In the genomic region with DNA sequence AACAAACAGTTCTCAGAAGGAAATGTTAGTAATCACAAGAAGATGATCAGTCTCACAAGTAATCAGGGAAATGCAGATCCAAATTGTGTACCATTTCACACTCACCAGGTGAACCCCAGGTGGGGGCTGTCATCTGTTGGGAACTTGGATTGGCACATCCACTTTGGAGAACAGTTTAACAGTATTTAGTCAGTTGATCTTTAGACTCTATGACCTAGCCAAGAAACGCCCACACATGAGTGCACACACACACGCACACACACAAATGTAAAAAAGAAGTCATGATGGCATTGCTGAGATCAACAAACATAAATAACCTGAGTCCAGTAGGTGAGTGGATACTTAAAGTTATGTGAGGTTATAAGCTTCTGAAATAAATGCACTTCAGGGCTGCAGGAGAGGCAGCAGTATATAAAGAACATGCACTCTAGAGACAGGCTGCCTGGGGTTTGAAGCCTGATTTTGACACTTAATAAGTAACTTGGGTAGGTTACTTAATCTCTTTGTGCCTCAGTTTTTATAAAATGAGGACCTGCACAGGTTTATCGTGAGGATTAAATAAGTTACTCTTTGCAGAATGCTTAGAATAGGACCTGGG, we compare ENCODE assay signal across 22 cellular contexts.
"Had no signal": no experiment of that assay in that cellular context is flagged by ENCODE, and none has a peak within 500 bp of the region (broad histone marks: within the 10 kb centered on the region; RNA-seq: fewer than 3 reads in every experiment).

No MANE protein-coding gene starts in this region.

- ATAC-seq: activated CD4-positive, CD25-positive, alpha-beta regulatory T cell treated with anti-CD3 and anti-CD28 coated beads, Interleukin-2, amount 50 U/mL, for 24 hours; activated CD8-positive, alpha-beta T cell treated with anti-CD3 and anti-CD28 coated beads, Interleukin-2, amount 10 ng/mL, durations not matched to agents 7 days and 5 days; heart right ventricle; stimulated activated naive CD8-positive, alpha-beta T cell treated with anti-CD3 and anti-CD28 coated beads, Interleukin-15, Interleukin-2, amounts not matched to agents 100 U/mL and 50 U/mL, for 24 hours had no signal

- DNase-seq: activated CD4-positive, alpha-beta T cell treated with anti-CD3 and anti-CD28 coated beads, Interleukin-2, amount 10 ng/mL, durations not matched to agents 7 days and 5 days; activated CD8-positive, alpha-beta T cell treated with anti-CD3 and anti-CD28 coated beads, Interleukin-2, amount 10 ng/mL, durations not matched to agents 7 days and 5 days; activated effector memory CD4-positive, alpha-beta T cell treated with Interleukin-2 at 50 U/mL for 16 hours; activated naive CD4-positive, alpha-beta T cell treated with anti-CD3 and anti-CD28 coated beads, Interleukin-2, amount 10 ng/mL, durations not matched to agents 7 days and 5 days; activated naive CD8-positive, alpha-beta T cell treated with anti-CD3 and anti-CD28 coated beads, Interleukin-2, amount 50 U/mL, for 24 hours; activated T-cell treated with anti-CD3 and anti-CD28 coated beads, Interleukin-2, amount 50 U/mL, for 24 hours; aorta; cerebellar nuclear complex; cortex of kidney; effector CD4-positive, alpha-beta T cell; heart right ventricle; immature natural killer cell; kidney glomerular epithelial cell; nephron progenitor cell; nucleus accumbens; stimulated activated naive CD8-positive, alpha-beta T cell treated with anti-CD3 and anti-CD28 coated beads, Interleukin-15, Interleukin-2, amounts not matched to agents 100 U/mL and 50 U/mL, for 24 hours; substantia nigra; T-helper 1 cell; tibial artery had no signal

- H3K4me3 Mint-ChIP-seq: activated CD4-positive, alpha-beta T cell treated with anti-CD3 and anti-CD28 coated beads, Interleukin-2, amount 10 ng/mL, durations not matched to agents 7 days and 5 days; activated CD8-positive, alpha-beta T cell treated with anti-CD3 and anti-CD28 coated beads, Interleukin-2, amount 10 ng/mL, durations not matched to agents 7 days and 5 days; activated naive CD4-positive, alpha-beta T cell treated with anti-CD3 and anti-CD28 coated beads, Interleukin-2, amount 10 ng/mL, durations not matched to agents 7 days and 5 days; activated naive CD8-positive, alpha-beta T cell treated with anti-CD3 and anti-CD28 coated beads, Interleukin-2, amount 50 U/mL, for 24 hours; activated T-cell treated with anti-CD3 and anti-CD28 coated beads, Interleukin-2, amount 50 U/mL, for 24 hours; immature natural killer cell; mesothelial cell of epicardium; nephron progenitor cell had no signal

- H3K27ac ChIP-seq: heart right ventricle, right atrium auricular region, tibial artery had no signal

- H3K27ac Mint-ChIP-seq: activated CD4-positive, alpha-beta T cell treated with anti-CD3 and anti-CD28 coated beads, Interleukin-2, amount 10 ng/mL, durations not matched to agents 7 days and 5 days; activated CD8-positive, alpha-beta T cell treated with anti-CD3 and anti-CD28 coated beads, Interleukin-2, amount 10 ng/mL, durations not matched to agents 7 days and 5 days; activated naive CD4-positive, alpha-beta T cell treated with anti-CD3 and anti-CD28 coated beads, Interleukin-2, amount 10 ng/mL, durations not matched to agents 7 days and 5 days; activated naive CD8-positive, alpha-beta T cell treated with anti-CD3 and anti-CD28 coated beads, Interleukin-2, amount 50 U/mL, for 24 hours; activated T-cell treated with anti-CD3 and anti-CD28 coated beads, Interleukin-2, amount 50 U/mL, for 24 hours; immature natural killer cell; mesothelial cell of epicardium; nephron progenitor cell had no signal

- H3K4me1 Mint-ChIP-seq: activated CD4-positive, alpha-beta T cell treated with anti-CD3 and anti-CD28 coated beads, Interleukin-2, amount 10 ng/mL, durations not matched to agents 7 days and 5 days; activated naive CD4-positive, alpha-beta T cell treated with anti-CD3 and anti-CD28 coated beads, Interleukin-2, amount 10 ng/mL, durations not matched to agents 7 days and 5 days had no signal

- H3K36me3 ChIP-seq: heart right ventricle, right atrium auricular region, tibial artery had no signal

- H3K27me3 ChIP-seq: heart right ventricle, right atrium auricular region, tibial artery had no signal

- H3K27me3 Mint-ChIP-seq: activated CD4-positive, alpha-beta T cell treated with anti-CD3 and anti-CD28 coated beads, Interleukin-2, amount 10 ng/mL, durations not matched to agents 7 days and 5 days; activated naive CD4-positive, alpha-beta T cell treated with anti-CD3 and anti-CD28 coated beads, Interleukin-2, amount 10 ng/mL, durations not matched to agents 7 days and 5 days; activated naive CD8-positive, alpha-beta T cell treated with anti-CD3 and anti-CD28 coated beads, Interleukin-2, amount 50 U/mL, for 24 hours; activated T-cell treated with anti-CD3 and anti-CD28 coated beads, Interleukin-2, amount 50 U/mL, for 24 hours had no signal

- H3K4me3 ChIP-seq: heart right ventricle, right atrium auricular region, tibial artery had no signal
